In genomic region chrX:94107981-94108380, GRCh38 we compare ENCODE assay signal across 22 cellular contexts.
DNase-seq lines count a peak whose midpoint lies in the region; ATAC-seq and TF ChIP-seq lines count a peak whose summit lies in the region.
"Had no signal": no experiment of that assay in that cellular context is flagged by ENCODE, and none has a peak within 500 bp of the region (broad histone marks: within the 10 kb centered on the region; RNA-seq: fewer than 3 reads in every experiment).

No MANE protein-coding gene starts in this region.

- in situ Hi-C loops in ACHN (cut with HindIII; ENCODE audit: low pct_ligation_motif_present, low pct_unique_long_range_greater_than_20kb, low sequenced_read_pairs): no loop called here

- no peak for TF ChIP-seq EP300 in tibial nerve (IDR thresholded peaks at IDR 0.05)

- H3K4me3 Mint-ChIP-seq in stimulated activated naive CD8-positive, alpha-beta T cell treated with anti-CD3 and anti-CD28 coated beads, Interleukin-15, amount 100 ng/mL, for 72 hours: no peak overlapping the region
- H3K4me3 Mint-ChIP-seq: naive B cell had no signal

- no peak overlapping the region for H2AFZ ChIP-seq in hepatocyte

- peak; percentile 0 for DNase-seq in ACHN
- peak; percentile 10 for DNase-seq in HT-29 (ENCODE audit: low spot score)
- no peak for DNase-seq in RWPE2 (ENCODE audit: low spot score)
- DNase-seq in hepatocyte (ENCODE audit: low spot score): peak; percentile 6
- no peak for DNase-seq in stimulated activated naive CD8-positive, alpha-beta T cell treated with anti-CD3 and anti-CD28 coated beads, Interleukin-15, amount 100 ng/mL, for 72 hours
- no peak for DNase-seq in tibial nerve (ENCODE audit: low spot score in 2 of 2)
- DNase-seq in GM19238 (ENCODE audit: insufficient read length, low spot score): no peak
- DNase-seq: activated CD4-positive, alpha-beta T cell treated with anti-CD3 and anti-CD28 coated beads, Interleukin-2, amount 50 U/mL, for 1 hour; activated naive CD4-positive, alpha-beta T cell treated with Interleukin-2 at 50 U/mL for 16 hours; activated T-cell treated with anti-CD3 and anti-CD28 coated beads for 4 hours; AML-193; aorta; Calu3; naive B cell; NCI-H1092; NCI-H2171 treated with DMSO at 0.1 percent for 48 hours; NK-92 treated with Interleukin-12 subunit alpha and Interleukin-12 subunit beta, amount 100 ng/mL, for 24 hours; small intestine; testis had no signal

- 39% methylated on average over 3 of the region's 3 CpGs for WGBS in hepatocyte (ENCODE audit: low lambda C conversion rate, missing lambda C conversion rate)
- WGBS in tibial nerve, 2 donors: 13 to 32% methylated on average over 3 of the region's 3 CpGs

- ATAC-seq in RWPE2 (ENCODE audit: low read depth) (no peak), GM18517 (IDR thresholded peaks at IDR 0.05; ENCODE audit: unreplicated experiment) (no peak)
- ATAC-seq in stimulated activated naive CD8-positive, alpha-beta T cell treated with anti-CD3 and anti-CD28 coated beads, Interleukin-15, amount 100 ng/mL, for 72 hours: no peak
- ATAC-seq: gastroesophageal sphincter had no signal

- no peak for TF ChIP-seq POLR2A in tibial nerve (IDR thresholded peaks at IDR 0.05)

- H3K4me1 ChIP-seq in RWPE2 (ENCODE audit: insufficient read depth, poor library complexity, severe bottlenecking) (no peaks in the 10 kb centered on the region), hepatocyte (ENCODE audit: insufficient read depth) (no peaks in the 10 kb centered on the region), tibial nerve (no peaks in the 10 kb centered on the region)
- H3K4me1 ChIP-seq: gastroesophageal sphincter, testis had no signal

- H3K79me2 ChIP-seq in hepatocyte: no peaks in the 10 kb centered on the region

- no peaks in the 10 kb centered on the region for H3K36me3 ChIP-seq in RWPE2 (ENCODE audit: low read depth)
- no peaks in the 10 kb centered on the region for H3K36me3 ChIP-seq in hepatocyte (replicated peaks; ENCODE audit: insufficient read depth, low read depth)
- no peaks in the 10 kb centered on the region for H3K36me3 ChIP-seq in tibial nerve
- H3K36me3 ChIP-seq: gastroesophageal sphincter had no signal

- H3K27me3 ChIP-seq in RWPE2 (ENCODE audit: insufficient read depth, poor library complexity, severe bottlenecking) (no peaks in the 10 kb centered on the region), hepatocyte (no peaks in the 10 kb centered on the region), tibial nerve (no peaks in the 10 kb centered on the region)
- H3K27me3 ChIP-seq: gastroesophageal sphincter, testis had no signal

- H3K9me3 ChIP-seq in RWPE2 (ENCODE audit: severe bottlenecking) (no peaks in the 10 kb centered on the region), hepatocyte (ENCODE audit: low read depth) (no peaks in the 10 kb centered on the region), tibial nerve (no peaks in the 10 kb centered on the region)
- H3K9me3 ChIP-seq: gastroesophageal sphincter, testis had no signal

- H3K4me3 ChIP-seq in RWPE2 (ENCODE audit: severe bottlenecking) (no peak overlapping the region), hepatocyte (no peak overlapping the region), tibial nerve (no peak overlapping the region)
- H3K4me3 ChIP-seq: gastroesophageal sphincter, SK-N-MC, testis had no signal

- peak; percentile 51 for TF ChIP-seq CTCF in RWPE2 (IDR thresholded peaks at IDR 0.05; ENCODE audit: poor library complexity, severe bottlenecking)
- TF ChIP-seq CTCF in hepatocyte (IDR thresholded peaks at IDR 0.05; ENCODE audit: poor library complexity): peak; percentile 60
- peak in 1 of 5 experiments; percentile 18 for TF ChIP-seq CTCF in tibial nerve (IDR thresholded peaks at IDR 0.05)

- H3K27ac ChIP-seq in RWPE2 (ENCODE audit: poor library complexity, severe bottlenecking) (no peak overlapping the region), hepatocyte (no peak overlapping the region), tibial nerve (no peak overlapping the region)
- H3K27ac ChIP-seq: gastroesophageal sphincter, SK-N-MC, testis had no signal

- no peaks in the 10 kb centered on the region for H3K9me2 ChIP-seq in hepatocyte (replicated peaks; ENCODE audit: insufficient read depth)

- H3K27ac Mint-ChIP-seq in stimulated activated naive CD8-positive, alpha-beta T cell treated with anti-CD3 and anti-CD28 coated beads, Interleukin-15, amount 100 ng/mL, for 72 hours: no peak overlapping the region
- H3K27ac Mint-ChIP-seq: naive B cell had no signal

- no peak overlapping the region for H3K4me2 ChIP-seq in hepatocyte

- H3K9me3 Mint-ChIP-seq in stimulated activated naive CD8-positive, alpha-beta T cell treated with anti-CD3 and anti-CD28 coated beads, Interleukin-15, amount 100 ng/mL, for 72 hours: peaks cover 0 to 6% of the 10 kb centered on the region in 2 donors

- H3K27me3 Mint-ChIP-seq in stimulated activated naive CD8-positive, alpha-beta T cell treated with anti-CD3 and anti-CD28 coated beads, Interleukin-15, amount 100 ng/mL, for 72 hours: no peaks in the 10 kb centered on the region
- H3K27me3 Mint-ChIP-seq: naive B cell had no signal

- H3K4me1 Mint-ChIP-seq in stimulated activated naive CD8-positive, alpha-beta T cell treated with anti-CD3 and anti-CD28 coated beads, Interleukin-15, amount 100 ng/mL, for 72 hours: no peaks in the 10 kb centered on the region
- H3K4me1 Mint-ChIP-seq: naive B cell had no signal

- H4K20me1 ChIP-seq in hepatocyte (ENCODE audit: insufficient read depth, poor library complexity, severe bottlenecking): no peaks in the 10 kb centered on the region

Comparison
In these comparisons a context has a peak if more than half of its experiments do, and no peak if none do; other contexts are left out.
1. DNase-seq: peak in ACHN (single experiment), HT-29 (single experiment) and hepatocyte (single experiment); none in RWPE2 (single experiment), stimulated activated naive CD8-positive, alpha-beta T cell treated with anti-CD3 and anti-CD28 coated beads, Interleukin-15, amount 100 ng/mL, for 72 hours (0 of 2), tibial nerve (0 of 2) and GM19238 (single experiment).